8 cellular contexts compared by ENCODE assay signal in genomic region chr20:3687655-3688054, GRCh38. TPM values are rescaled to one million over a fixed set of nuclear protein-coding genes. Genes with fewer than 3 reads are reported as not detected.
A peak's percentile ranks its signal among the peaks of the same experiment; 100 is the strongest.
DNase-seq lines count a peak whose midpoint lies in the region; ATAC-seq and TF ChIP-seq lines count a peak whose summit lies in the region.

No MANE protein-coding gene starts in this region.

- H3K36me3 ChIP-seq in Panc1 (ENCODE audit: control insufficient read depth, insufficient read depth, low read length), result no peaks in the 10 kb centered on the region

- CTCF ChIA-PET in Panc1 (lab: Charles Lee), result interaction anchor here (0.6 to 0.7 kb wide), 2 partner anchors 9 to 123 kb away, joined by 4 to 8 read pairs; no protein-coding TSS in a partner anchor

- TF ChIP-seq CTCF in Panc1 (IDR thresholded peaks at IDR 0.05) (no peak), fibroblast of mammary gland (conservative IDR thresholded peaks at IDR 0.05; ENCODE audit: control insufficient read depth, insufficient read depth, low read depth, low read length) (no peak)

- peak; percentile 53; the same call in 1 of the 2 replicates for ATAC-seq in Panc1
- no peak for ATAC-seq in GM21367 (IDR thresholded peaks at IDR 0.05; ENCODE audit: unreplicated experiment)

- H3K36me3 Mint-ChIP-seq in immature natural killer cell, result no peaks in the 10 kb centered on the region

- no peak overlapping the region for H3K27ac ChIP-seq in Panc1 (ENCODE audit: low read length)

- H3K4me3 ChIP-seq in Panc1 (ENCODE audit: low read depth in 2 of 2, low read length in 2 of 2) (no peak overlapping the region), fibroblast of mammary gland (ENCODE audit: control insufficient read depth, low read depth, low read length) (no peak overlapping the region)

- no peaks in the 10 kb centered on the region for H3K9me3 ChIP-seq in Panc1 (ENCODE audit: control insufficient read depth, insufficient read depth, low read depth, low read length)

- H3K4me1 ChIP-seq in Panc1 (ENCODE audit: control insufficient read depth, insufficient read depth, low read length), result no peaks in the 10 kb centered on the region; the same call in 1 of the 2 replicates

- no peaks in the 10 kb centered on the region for H3K4me1 Mint-ChIP-seq in immature natural killer cell

- intact Hi-C loops in Panc1 (cut with micrococcal nuclease; ENCODE audit: unreplicated experiment), result no loop called here

- no TSS peak for BruUV-seq in Panc1 (replicated peaks; lab: Mats Ljungman, UMichigan)

- POLR2A ChIA-PET in Panc1 (lab: Charles Lee), result no interaction called here

- H3K4me3 Mint-ChIP-seq in immature natural killer cell, result no peak overlapping the region

- in situ Hi-C loops in Panc1 (cut with HindIII; ENCODE audit: low pct_unique_long_range_greater_than_20kb, low sequenced_read_pairs), result no loop called here

- H3K27me3 Mint-ChIP-seq in immature natural killer cell (ENCODE audit: low read depth in 3 of 3), result peaks cover 6 to 10% (median 6%) of the 10 kb centered on the region in 3 donors

- DNase-seq in EH (ENCODE audit: low read depth) (peak; percentile 83), Panc1 (ENCODE audit: low read depth, low spot score) (no peak), fibroblast of mammary gland (ENCODE audit: low read depth) (peak; percentile 83), non-pigmented ciliary epithelial cell (ENCODE audit: low read depth) (peak; percentile 22), NCI-H1930 (lab: John Stamatoyannopoulos, UW) (no peak), immature natural killer cell (no peak), retina (no peak)

- H3K27ac Mint-ChIP-seq in immature natural killer cell, result no peak overlapping the region

- no peaks in the 10 kb centered on the region for H3K27me3 ChIP-seq in Panc1 (ENCODE audit: control insufficient read depth, insufficient read depth, low read length)

- no peaks in the 10 kb centered on the region for H3K9me3 Mint-ChIP-seq in immature natural killer cell

RNA-seq across cellular contexts. Expression of gene ADAM33, which starts 5.8 kb away (rescaled TPM):
- 0.62 TPM for total RNA-seq in Panc1 (2021; ENCODE audit: unreplicated experiment)
- 1.1 TPM for polyA plus RNA-seq in Panc1 (2012; ENCODE audit: insufficient read length)
- polyA plus RNA-seq in immature natural killer cell, result not detected

RNA-seq across cellular contexts. Expression of gene GFRA4, which starts 24.5 kb away (rescaled TPM):
- not detected for total RNA-seq in Panc1 (2021; ENCODE audit: unreplicated experiment)
- not detected for polyA plus RNA-seq in Panc1 (2012; ENCODE audit: insufficient read length)
- polyA plus RNA-seq in immature natural killer cell, result not detected

RNA-seq across cellular contexts. Expression of gene SIGLEC1, which starts 24.7 kb away (rescaled TPM):
- 0.03 TPM for total RNA-seq in Panc1 (2021; ENCODE audit: unreplicated experiment)
- polyA plus RNA-seq in Panc1 (2012; ENCODE audit: insufficient read length), result not detected
- polyA plus RNA-seq in immature natural killer cell, result under 1 TPM in 1 of 3 donors, not detected in 2; 0.13 TPM

RNA-seq across cellular contexts. Expression of gene HSPA12B, which starts 44.8 kb away (rescaled TPM):
- total RNA-seq in Panc1 (2021; ENCODE audit: unreplicated experiment), result 0.21 TPM
- polyA plus RNA-seq in Panc1 (2012; ENCODE audit: insufficient read length), result 0.51 TPM
- polyA plus RNA-seq in immature natural killer cell, result under 1 TPM in 1 of 3 donors, not detected in 2; 0.53 TPM

Comparison
In these comparisons a context has a peak if more than half of its experiments do, and no peak if none do; other contexts are left out.
1. DNase-seq: peak in EH (single experiment), fibroblast of mammary gland (single experiment) and non-pigmented ciliary epithelial cell (single experiment); none in Panc1 (single experiment), NCI-H1930 (0 of 2), immature natural killer cell (0 of 3) and retina (single experiment).